Comparison of ENCODE assay signal across 1 cellular context in the genomic region with DNA sequence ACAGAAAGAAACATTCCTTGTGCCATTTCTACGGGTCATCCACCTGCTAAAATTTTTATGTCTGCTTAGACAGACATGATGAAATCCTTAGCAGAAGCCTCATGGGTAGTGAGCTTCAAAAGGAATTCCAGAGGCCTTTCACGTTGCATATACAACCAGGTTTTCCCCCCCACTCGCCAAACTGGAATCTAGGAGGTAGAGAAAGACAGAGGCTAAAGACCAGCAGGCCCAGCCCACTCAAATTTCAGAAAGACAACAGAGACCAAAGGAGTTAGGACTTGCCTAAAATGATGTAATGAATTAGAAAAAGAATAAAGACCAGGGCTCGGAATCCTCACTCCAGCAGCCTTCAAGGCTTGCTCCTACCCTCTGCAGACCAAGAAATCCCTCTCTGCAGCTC.
TF ChIP-seq lines count a peak whose summit lies in the region.

No MANE protein-coding gene starts in this region.

TF ChIP-seq in GM12878, 131 proteins besides CTCF, POLR2A, EP300 and RAD21 (continued from another document):
- no peak for TF ChIP-seq ZNF207 (IDR thresholded peaks at IDR 0.05; ENCODE audit: borderline replicate concordance)
- TF ChIP-seq SIN3A (IDR thresholded peaks at IDR 0.05; ENCODE audit: low read depth, low read length) = no peak
- no peak for TF ChIP-seq NBN (IDR thresholded peaks at IDR 0.05)
- no peak for TF ChIP-seq KDM1A (IDR thresholded peaks at IDR 0.05; ENCODE audit: borderline replicate concordance)
- TF ChIP-seq BACH1 (IDR thresholded peaks at IDR 0.05; ENCODE audit: borderline replicate concordance) = no peak
